ENCODE assay signal across 8 cellular contexts in genomic region chr11:73308003-73308962, GRCh38. TPM values are rescaled to one million over a fixed set of nuclear protein-coding genes. Genes with fewer than 3 reads are reported as not detected.
DNase-seq lines count a peak whose midpoint lies in the region; ATAC-seq, FAIRE-seq and TF ChIP-seq lines count a peak whose summit lies in the region.

Gene ARHGEF17, plus strand, starts transcription at chr11:73308276. Its CDS starts 363 bp downstream, at chr11:73308639.

- H4K20me1 ChIP-seq in PC-3 (ENCODE audit: low read length): no peaks in the 10 kb centered on the region

- BruUV-seq in PC-3 (replicated peaks; lab: Mats Ljungman, UMichigan): no TSS peak

- peak within 1 kb of the TSS; percentile 71 for H3K9ac ChIP-seq in PC-3 (ENCODE audit: low read length)
- peak within 1 kb of the TSS; percentile 99 for H3K9ac ChIP-seq in adipocyte (ENCODE audit: low read length)

- H3K36me3 ChIP-seq in PC-3 (ENCODE audit: low read depth, low read length) (no peaks in the 10 kb centered on the region), adipocyte (ENCODE audit: control insufficient read depth, insufficient read depth, low read length, severe bottlenecking) (peaks cover 5% of the 10 kb centered on the region)

- H3F3A ChIP-seq in PC-3 (ENCODE audit: low read length, unreplicated experiment): no peaks in the 10 kb centered on the region

- H3K9me2 ChIP-seq in PC-3 (replicated peaks; ENCODE audit: low read length): no peaks in the 10 kb centered on the region

- DNase-seq in COLO668 (lab: John Stamatoyannopoulos, UW; ENCODE audit: unreplicated experiment) (peak; percentile 10), HPDE6-E6E7 (ENCODE audit: extremely low spot score) (peak; percentile 52), PC-3 (peak; percentile 69), adipocyte (ENCODE audit: low read depth) (peak; percentile 85), glomerular visceral epithelial cell (ENCODE audit: extremely low spot score) (peak; percentile 83), nucleus accumbens (lab: John Stamatoyannopoulos, UW) (peak in 44 of 56 donors; percentile 25 to 78 (median 58)), urothelium cell line (ENCODE audit: low spot score) (peak; percentile 82)

- H3K9me3 ChIP-seq in PC-3 (ENCODE audit: low read length) (no peaks in the 10 kb centered on the region), adipocyte (ENCODE audit: control insufficient read depth, low read length) (no peaks in the 10 kb centered on the region)

- H3K27ac ChIP-seq in PC-3 (ENCODE audit: low read length): peak within 1 kb of the TSS; percentile 72

- peak within 1 kb of the TSS; percentile 86 for H3K4me3 ChIP-seq in PC-3 (ENCODE audit: low read length)
- H3K4me3 ChIP-seq in adipocyte (ENCODE audit: low read length): peak within 1 kb of the TSS; percentile 94

- TF ChIP-seq CTCF in PC-3 (conservative IDR thresholded peaks at IDR 0.05; ENCODE audit: low read depth, low read length): no peak

- H2AFZ ChIP-seq in PC-3 (ENCODE audit: low read length): peak within 1 kb of the TSS; percentile 89

- intact Hi-C loops in PC-3 (cut with micrococcal nuclease): loop anchor here (5.0 kb wide), 1 partner anchor 121 kb away; no protein-coding TSS in a partner anchor

- ATAC-seq in GM19463 (IDR thresholded peaks at IDR 0.05; ENCODE audit: unreplicated experiment): peak; percentile 38
- ATAC-seq in PC-3: peak; percentile 51

- peaks cover 9% of the 10 kb centered on the region for H3K4me1 ChIP-seq in PC-3 (ENCODE audit: insufficient read depth, low read length)
- H3K4me1 ChIP-seq in adipocyte (ENCODE audit: control insufficient read depth, insufficient read depth, low read length): peaks cover 45% of the 10 kb centered on the region

- H3K4me2 ChIP-seq in PC-3 (ENCODE audit: low read length): peak within 1 kb of the TSS; percentile 97

- H3K27me3 ChIP-seq in PC-3 (ENCODE audit: low read length) (no peaks in the 10 kb centered on the region), adipocyte (replicated peaks; ENCODE audit: control insufficient read depth, insufficient read depth, low read length) (no peaks in the 10 kb centered on the region)

- CTCF ChIA-PET in PC-3 (lab: Charles Lee): interaction anchor here (0.5 to 2.5 kb wide), 9 partner anchors 13 to 515 kb away, joined by 3 to 48 read pairs (median 10); partner anchors contain the start of gene STARD10

- no peaks in the 10 kb centered on the region for H3K79me2 ChIP-seq in PC-3 (ENCODE audit: low read length)

- FAIRE-seq in urothelium cell line (lab: Jason Lieb, UNC): no peak

- POLR2A ChIA-PET in PC-3 (lab: Charles Lee; ENCODE audit: unreplicated experiment): interaction anchor here (0.5 kb wide), 1 partner anchor 173 kb away, joined by 3 read pairs; no protein-coding TSS in a partner anchor

RNA-seq across cellular contexts. Expression of gene ARHGEF17, which starts in this region (rescaled TPM):
- 6.2 and 11.0 TPM in 2 replicates for total RNA-seq in PC-3 (2014; rRNA removed)

Comparison
In these comparisons a context has a peak if more than half of its experiments do, and no peak if none do; other contexts are left out.
1. Peak in every context shown above with its lines: DNase-seq, ATAC-seq, H3K4me3 ChIP-seq and H3K27ac ChIP-seq.
2. DNase-seq: peak in every context shown above with its lines; median percentile 85 in adipocyte; 83 in glomerular visceral epithelial cell; 82 in urothelium cell line; 69 in PC-3; 58 in nucleus accumbens; 52 in HPDE6-E6E7; 10 in COLO668.